20 cellular contexts compared by ENCODE assay signal in the genomic region with DNA sequence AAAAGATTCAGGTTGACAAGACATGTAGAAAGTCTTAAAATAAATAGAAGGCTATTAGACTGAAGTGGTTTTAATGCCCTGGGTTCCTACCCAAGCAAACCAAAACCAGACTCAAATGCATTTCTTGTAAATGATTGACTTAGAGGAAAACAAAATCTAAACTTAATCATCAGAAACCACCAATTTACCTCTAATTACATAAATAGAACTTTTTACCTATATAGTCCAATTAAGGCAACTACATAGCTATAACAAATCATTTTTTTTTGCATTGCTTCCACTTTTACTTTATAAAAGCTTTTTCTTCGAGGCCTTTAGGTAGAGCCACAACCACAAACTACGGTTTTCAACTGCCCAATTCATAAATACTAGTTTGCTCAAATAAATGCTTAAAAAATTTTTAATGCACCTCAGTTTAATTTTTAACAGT.
DNase-seq lines count a peak whose midpoint lies in the region; ATAC-seq and TF ChIP-seq lines count a peak whose summit lies in the region.
"Had no signal": no experiment of that assay in that cellular context is flagged by ENCODE, and none has a peak within 500 bp of the region (broad histone marks: within the 10 kb centered on the region; RNA-seq: fewer than 3 reads in every experiment).

No MANE protein-coding gene starts in this region.

- no peak overlapping the region for H3K27ac ChIP-seq in ascending aorta
- H3K27ac ChIP-seq: brain microvascular endothelial cell, coronary artery, Peyer's patch, right atrium auricular region, SJCRH30 had no signal

- DNase-seq in EL (no peak), ascending aorta (ENCODE audit: low spot score in 2 of 2) (no peak), H4 (ENCODE audit: low spot score) (no peak), left lobe of liver (ENCODE audit: low spot score) (no peak)
- DNase-seq: activated CD4-positive, alpha-beta T cell treated with anti-CD3 and anti-CD28 coated beads for 4 hours; activated naive CD8-positive, alpha-beta T cell treated with anti-CD3 and anti-CD28 coated beads for 36 hours; brain microvascular endothelial cell; CD8-positive, alpha-beta memory T cell; GOT3; mesenchymal stem cell; NCI-H1092; NCI-H2081 treated with DMSO at 0.1 percent for 48 hours; NCI-H446 treated with DMSO at 0.1 percent for 48 hours; Peyer's patch; SJCRH30 had no signal

- TF ChIP-seq CTCF in ascending aorta (IDR thresholded peaks at IDR 0.05), result no peak

- ATAC-seq in GM19043 (IDR thresholded peaks at IDR 0.05; ENCODE audit: low read depth, unreplicated experiment) (peak; percentile 62), GM21786 (IDR thresholded peaks at IDR 0.05; ENCODE audit: unreplicated experiment) (peak; percentile 67), HG03066 (IDR thresholded peaks at IDR 0.05; ENCODE audit: low read depth, unreplicated experiment) (peak; percentile 54), left lobe of liver (no peak)

- no peaks in the 10 kb centered on the region for H3K4me1 ChIP-seq in ascending aorta
- H3K4me1 ChIP-seq: Peyer's patch, right atrium auricular region, SJCRH30 had no signal

- no peaks in the 10 kb centered on the region for H3K27me3 ChIP-seq in ascending aorta
- H3K27me3 ChIP-seq: brain microvascular endothelial cell, Peyer's patch, right atrium auricular region, SJCRH30 had no signal

- no peaks in the 10 kb centered on the region for H3K36me3 ChIP-seq in ascending aorta
- H3K36me3 ChIP-seq: brain microvascular endothelial cell, Peyer's patch, right atrium auricular region, SJCRH30 had no signal

- intact Hi-C loops in ascending aorta (cut with DNase I), result no loop called here

- H3K9me3 ChIP-seq in ascending aorta, result no peaks in the 10 kb centered on the region
- H3K9me3 ChIP-seq: Peyer's patch, right atrium auricular region, SJCRH30 had no signal

- no peak overlapping the region for H3K4me3 ChIP-seq in ascending aorta
- H3K4me3 ChIP-seq: coronary artery, Peyer's patch, right atrium auricular region, SJCRH30 had no signal
